Comparison of ENCODE assay signal across 14 cellular contexts in the genomic region with DNA sequence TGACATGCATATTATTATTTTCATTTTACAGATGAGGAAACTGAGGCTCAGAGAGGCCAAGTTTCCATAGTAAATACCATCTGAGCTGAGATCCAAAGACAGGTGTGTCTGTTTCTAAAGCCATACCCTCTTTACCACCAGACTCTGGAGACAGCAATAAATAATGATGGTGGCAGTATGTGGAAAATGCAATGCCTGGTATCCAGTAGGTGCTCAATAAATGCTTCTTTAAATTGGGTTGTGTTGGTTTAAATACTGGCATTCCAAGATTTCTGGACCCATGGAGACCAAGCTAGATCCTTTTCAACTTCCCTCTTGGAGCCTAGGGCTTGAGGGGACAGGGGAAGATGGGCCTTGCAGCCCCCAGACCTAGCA.
"Had no signal": no experiment of that assay in that cellular context is flagged by ENCODE, and none has a peak within 500 bp of the region (broad histone marks: within the 10 kb centered on the region; RNA-seq: fewer than 3 reads in every experiment).

No MANE protein-coding gene starts in this region.

- H3K27me3 ChIP-seq: adrenal gland, gastroesophageal sphincter, thyroid gland had no signal

- DNase-seq: activated CD4-positive, alpha-beta T cell treated with anti-CD3 and anti-CD28 coated beads for 36 hours; activated CD8-positive, alpha-beta T cell treated with anti-CD3 and anti-CD28 coated beads for 36 hours; activated effector memory CD4-positive, alpha-beta T cell treated with Interleukin-2 at 50 U/mL for 16 hours; activated T-cell treated with anti-CD3 and anti-CD28 coated beads, Interleukin-2, amount 50 U/mL, for 4 hours; adrenal gland; heart right ventricle; islet precursor cell; left lung; naive thymus-derived CD8-positive, alpha-beta T cell; stimulated activated CD4-positive, alpha-beta T cell treated with anti-CD3 and anti-CD28 coated beads, Interleukin-12 subunit alpha, Interleukin-12 subunit beta, amount 100 ng/mL, for 4 hours; stimulated activated CD4-positive, alpha-beta T cell treated with anti-CD3 and anti-CD28 coated beads, Interleukin-2, amount 100 ng/mL, for 24 hours; T-helper 1 cell had no signal

- H3K27ac ChIP-seq: adrenal gland, gastroesophageal sphincter, heart right ventricle, left lung, thyroid gland had no signal

- H3K9me3 ChIP-seq: adrenal gland, thyroid gland had no signal

- ATAC-seq: activated CD4-positive, alpha-beta T cell treated with anti-CD3 and anti-CD28 coated beads for 36 hours; activated CD8-positive, alpha-beta T cell treated with anti-CD3 and anti-CD28 coated beads for 36 hours; activated T-cell treated with anti-CD3 and anti-CD28 coated beads, Interleukin-2, amount 50 U/mL, for 4 hours; gastroesophageal sphincter; heart right ventricle; left lung; naive thymus-derived CD8-positive, alpha-beta T cell had no signal

- H3K36me3 ChIP-seq: adrenal gland, gastroesophageal sphincter, heart right ventricle, left lung, thyroid gland had no signal

- H3K4me3 ChIP-seq: adrenal gland, gastroesophageal sphincter, heart right ventricle, left lung, thyroid gland had no signal

- H3K4me1 ChIP-seq: adrenal gland, gastroesophageal sphincter, heart right ventricle, left lung, thyroid gland had no signal
